ENCODE assay signal across 1 cellular context in the genomic region with DNA sequence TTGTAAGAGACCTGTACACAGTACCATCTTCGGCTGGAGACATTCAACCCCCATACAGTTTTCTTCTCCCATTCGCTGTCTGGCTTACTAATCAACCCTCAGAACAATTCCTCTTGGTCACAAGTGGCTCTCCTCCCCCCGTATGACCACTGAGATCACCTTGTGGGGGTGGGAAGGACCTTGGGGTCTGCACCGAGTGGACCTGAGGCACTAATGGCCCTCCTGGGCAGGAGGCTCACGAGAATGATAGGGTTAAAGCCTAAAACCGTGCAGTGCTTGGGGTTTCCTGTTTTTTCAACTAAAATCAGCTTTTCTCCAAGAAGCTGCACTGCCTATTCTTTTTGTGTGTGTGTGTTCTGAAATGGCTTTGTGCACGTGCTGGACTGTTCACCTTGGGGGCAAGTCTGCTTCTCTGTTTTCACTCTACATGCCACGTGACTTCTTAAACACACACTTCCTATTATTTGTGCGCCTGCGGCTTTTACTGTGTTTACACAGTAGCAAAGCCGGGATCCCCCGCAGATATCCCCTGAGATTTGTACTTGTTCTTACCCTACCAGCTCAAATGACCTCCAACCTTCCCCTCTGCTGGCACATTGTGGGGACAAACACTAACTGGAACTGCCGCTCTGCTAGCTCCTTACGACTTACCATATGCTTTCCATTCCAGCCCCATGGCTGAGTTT.
TF ChIP-seq lines count a peak whose summit lies in the region.

No MANE protein-coding gene starts in this region.

TF ChIP-seq in GM23338, 12 proteins besides CTCF, POLR2A, EP300 and RAD21 (continued from another document):
- TF ChIP-seq, protein P1, sequence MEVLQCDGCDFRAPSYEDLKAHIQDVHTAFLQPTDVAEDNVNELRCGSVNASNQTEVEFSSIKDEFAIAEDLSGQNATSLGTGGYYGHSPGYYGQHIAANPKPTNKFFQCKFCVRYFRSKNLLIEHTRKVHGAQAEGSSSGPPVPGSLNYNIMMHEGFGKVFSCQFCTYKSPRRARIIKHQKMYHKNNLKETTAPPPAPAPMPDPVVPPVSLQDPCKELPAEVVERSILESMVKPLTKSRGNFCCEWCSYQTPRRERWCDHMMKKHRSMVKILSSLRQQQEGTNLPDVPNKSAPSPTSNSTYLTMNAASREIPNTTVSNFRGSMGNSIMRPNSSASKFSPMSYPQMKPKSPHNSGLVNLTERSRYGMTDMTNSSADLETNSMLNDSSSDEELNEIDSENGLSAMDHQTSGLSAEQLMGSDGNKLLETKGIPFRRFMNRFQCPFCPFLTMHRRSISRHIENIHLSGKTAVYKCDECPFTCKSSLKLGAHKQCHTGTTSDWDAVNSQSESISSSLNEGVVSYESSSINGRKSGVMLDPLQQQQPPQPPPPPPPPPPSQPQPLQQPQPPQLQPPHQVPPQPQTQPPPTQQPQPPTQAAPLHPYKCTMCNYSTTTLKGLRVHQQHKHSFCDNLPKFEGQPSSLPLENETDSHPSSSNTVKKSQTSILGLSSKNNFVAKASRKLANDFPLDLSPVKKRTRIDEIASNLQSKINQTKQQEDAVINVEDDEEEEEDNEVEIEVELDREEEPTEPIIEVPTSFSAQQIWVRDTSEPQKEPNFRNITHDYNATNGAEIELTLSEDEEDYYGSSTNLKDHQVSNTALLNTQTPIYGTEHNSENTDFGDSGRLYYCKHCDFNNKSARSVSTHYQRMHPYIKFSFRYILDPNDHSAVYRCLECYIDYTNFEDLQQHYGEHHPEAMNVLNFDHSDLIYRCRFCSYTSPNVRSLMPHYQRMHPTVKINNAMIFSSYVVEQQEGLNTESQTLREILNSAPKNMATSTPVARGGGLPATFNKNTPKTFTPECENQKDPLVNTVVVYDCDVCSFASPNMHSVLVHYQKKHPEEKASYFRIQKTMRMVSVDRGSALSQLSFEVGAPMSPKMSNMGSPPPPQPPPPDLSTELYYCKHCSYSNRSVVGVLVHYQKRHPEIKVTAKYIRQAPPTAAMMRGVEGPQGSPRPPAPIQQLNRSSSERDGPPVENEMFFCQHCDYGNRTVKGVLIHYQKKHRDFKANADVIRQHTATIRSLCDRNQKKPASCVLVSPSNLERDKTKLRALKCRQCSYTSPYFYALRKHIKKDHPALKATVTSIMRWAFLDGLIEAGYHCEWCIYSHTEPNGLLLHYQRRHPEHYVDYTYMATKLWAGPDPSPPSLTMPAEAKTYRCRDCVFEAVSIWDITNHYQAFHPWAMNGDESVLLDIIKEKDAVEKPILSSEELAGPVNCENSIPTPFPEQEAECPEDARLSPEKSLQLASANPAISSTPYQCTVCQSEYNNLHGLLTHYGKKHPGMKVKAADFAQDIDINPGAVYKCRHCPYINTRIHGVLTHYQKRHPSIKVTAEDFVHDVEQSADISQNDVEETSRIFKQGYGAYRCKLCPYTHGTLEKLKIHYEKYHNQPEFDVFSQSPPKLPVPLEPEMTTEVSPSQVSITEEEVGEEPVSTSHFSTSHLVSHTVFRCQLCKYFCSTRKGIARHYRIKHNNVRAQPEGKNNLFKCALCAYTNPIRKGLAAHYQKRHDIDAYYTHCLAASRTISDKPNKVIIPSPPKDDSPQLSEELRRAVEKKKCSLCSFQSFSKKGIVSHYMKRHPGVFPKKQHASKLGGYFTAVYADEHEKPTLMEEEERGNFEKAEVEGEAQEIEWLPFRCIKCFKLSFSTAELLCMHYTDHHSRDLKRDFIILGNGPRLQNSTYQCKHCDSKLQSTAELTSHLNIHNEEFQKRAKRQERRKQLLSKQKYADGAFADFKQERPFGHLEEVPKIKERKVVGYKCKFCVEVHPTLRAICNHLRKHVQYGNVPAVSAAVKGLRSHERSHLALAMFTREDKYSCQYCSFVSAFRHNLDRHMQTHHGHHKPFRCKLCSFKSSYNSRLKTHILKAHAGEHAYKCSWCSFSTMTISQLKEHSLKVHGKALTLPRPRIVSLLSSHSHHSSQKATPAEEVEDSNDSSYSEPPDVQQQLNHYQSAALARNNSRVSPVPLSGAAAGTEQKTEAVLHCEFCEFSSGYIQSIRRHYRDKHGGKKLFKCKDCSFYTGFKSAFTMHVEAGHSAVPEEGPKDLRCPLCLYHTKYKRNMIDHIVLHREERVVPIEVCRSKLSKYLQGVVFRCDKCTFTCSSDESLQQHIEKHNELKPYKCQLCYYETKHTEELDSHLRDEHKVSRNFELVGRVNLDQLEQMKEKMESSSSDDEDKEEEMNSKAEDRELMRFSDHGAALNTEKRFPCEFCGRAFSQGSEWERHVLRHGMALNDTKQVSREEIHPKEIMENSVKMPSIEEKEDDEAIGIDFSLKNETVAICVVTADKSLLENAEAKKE (CRISPR knock-in tag; IDR thresholded peaks at IDR 0.05): no peak
- TF ChIP-seq EZH2phosphoT487 (IDR thresholded peaks at IDR 0.05; ENCODE audit: unreplicated experiment) (no peak), EZH2 (IDR thresholded peaks at IDR 0.05; ENCODE audit: low read depth, unreplicated experiment) (no peak), ZNF331 (CRISPR knock-in tag; IDR thresholded peaks at IDR 0.05; ENCODE audit: low read depth) (no peak)
